In the genomic region with DNA sequence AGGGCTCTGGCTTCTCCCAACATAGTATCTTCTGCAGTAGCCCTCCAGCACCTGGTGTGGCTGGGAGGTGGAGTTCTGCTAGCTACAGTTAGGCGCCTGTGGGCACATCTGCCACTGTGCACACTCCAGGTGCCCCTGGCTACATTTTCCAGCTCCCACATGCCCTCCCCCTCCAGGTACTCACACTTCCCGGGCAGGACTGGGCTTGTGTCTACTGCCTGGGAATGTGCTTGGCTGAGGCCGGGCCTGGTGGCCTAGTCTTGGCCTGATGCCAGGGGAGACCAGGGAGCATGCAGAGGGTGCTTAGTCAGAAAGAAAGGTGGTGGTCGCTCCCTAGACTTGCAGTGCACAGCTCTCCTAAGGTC, we compare ENCODE assay signal across 1 cellular context.
TF ChIP-seq lines count a peak whose summit lies in the region.

No MANE protein-coding gene starts in this region.

TF ChIP-seq in HepG2, 621 proteins besides CTCF, POLR2A, EP300 and RAD21:
- TF ChIP-seq ZNF451 (CRISPR knock-in tag; IDR thresholded peaks at IDR 0.05), result no peak
- TF ChIP-seq ZNF331 (CRISPR knock-in tag; IDR thresholded peaks at IDR 0.05), result 0 out of 2 replicates have a peak, but pooled peaks have one; percentile 17
- peak; percentile 18; the same call in 1 of the 2 replicates for TF ChIP-seq ZFY (CRISPR knock-in tag; IDR thresholded peaks at IDR 0.05)
- 0 out of 2 replicates have a peak, but pooled peaks have one; percentile 17 for TF ChIP-seq HNRNPL (IDR thresholded peaks at IDR 0.05; ENCODE audit: low read depth, low read length)
- peak; percentile 69 for TF ChIP-seq ZFX (CRISPR knock-in tag; IDR thresholded peaks at IDR 0.05; ENCODE audit: low read depth)
- no peak for TF ChIP-seq PRPF4 (IDR thresholded peaks at IDR 0.05; ENCODE audit: low read depth, low read length, poor library complexity, severe bottlenecking)
- 0 out of 2 replicates have a peak, but pooled peaks have one; percentile 21 for TF ChIP-seq LCORL (IDR thresholded peaks at IDR 0.05)
- TF ChIP-seq LCORL (CRISPR knock-in tag; IDR thresholded peaks at IDR 0.05), result no peak
- no peak for TF ChIP-seq ZFP36L1 (CRISPR knock-in tag; IDR thresholded peaks at IDR 0.05)
- TF ChIP-seq TEAD3 (CRISPR knock-in tag; optimal IDR thresholded peaks at IDR 0.05; ENCODE audit: borderline replicate concordance), result peak; percentile 36
- TF ChIP-seq, protein P1, sequence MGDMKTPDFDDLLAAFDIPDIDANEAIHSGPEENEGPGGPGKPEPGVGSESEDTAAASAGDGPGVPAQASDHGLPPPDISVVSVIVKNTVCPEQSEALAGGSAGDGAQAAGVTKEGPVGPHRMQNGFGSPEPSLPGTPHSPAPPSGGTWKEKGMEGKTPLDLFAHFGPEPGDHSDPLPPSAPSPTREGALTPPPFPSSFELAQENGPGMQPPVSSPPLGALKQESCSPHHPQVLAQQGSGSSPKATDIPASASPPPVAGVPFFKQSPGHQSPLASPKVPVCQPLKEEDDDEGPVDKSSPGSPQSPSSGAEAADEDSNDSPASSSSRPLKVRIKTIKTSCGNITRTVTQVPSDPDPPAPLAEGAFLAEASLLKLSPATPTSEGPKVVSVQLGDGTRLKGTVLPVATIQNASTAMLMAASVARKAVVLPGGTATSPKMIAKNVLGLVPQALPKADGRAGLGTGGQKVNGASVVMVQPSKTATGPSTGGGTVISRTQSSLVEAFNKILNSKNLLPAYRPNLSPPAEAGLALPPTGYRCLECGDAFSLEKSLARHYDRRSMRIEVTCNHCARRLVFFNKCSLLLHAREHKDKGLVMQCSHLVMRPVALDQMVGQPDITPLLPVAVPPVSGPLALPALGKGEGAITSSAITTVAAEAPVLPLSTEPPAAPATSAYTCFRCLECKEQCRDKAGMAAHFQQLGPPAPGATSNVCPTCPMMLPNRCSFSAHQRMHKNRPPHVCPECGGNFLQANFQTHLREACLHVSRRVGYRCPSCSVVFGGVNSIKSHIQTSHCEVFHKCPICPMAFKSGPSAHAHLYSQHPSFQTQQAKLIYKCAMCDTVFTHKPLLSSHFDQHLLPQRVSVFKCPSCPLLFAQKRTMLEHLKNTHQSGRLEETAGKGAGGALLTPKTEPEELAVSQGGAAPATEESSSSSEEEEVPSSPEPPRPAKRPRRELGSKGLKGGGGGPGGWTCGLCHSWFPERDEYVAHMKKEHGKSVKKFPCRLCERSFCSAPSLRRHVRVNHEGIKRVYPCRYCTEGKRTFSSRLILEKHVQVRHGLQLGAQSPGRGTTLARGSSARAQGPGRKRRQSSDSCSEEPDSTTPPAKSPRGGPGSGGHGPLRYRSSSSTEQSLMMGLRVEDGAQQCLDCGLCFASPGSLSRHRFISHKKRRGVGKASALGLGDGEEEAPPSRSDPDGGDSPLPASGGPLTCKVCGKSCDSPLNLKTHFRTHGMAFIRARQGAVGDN (CRISPR knock-in tag; IDR thresholded peaks at IDR 0.05), result peak; percentile 65
- 0 out of 2 replicates have a peak, but pooled peaks have one; percentile 11 for TF ChIP-seq SAP130 (CRISPR knock-in tag; IDR thresholded peaks at IDR 0.05; ENCODE audit: low read depth)
